8 cellular contexts compared by ENCODE assay signal in the genomic region with DNA sequence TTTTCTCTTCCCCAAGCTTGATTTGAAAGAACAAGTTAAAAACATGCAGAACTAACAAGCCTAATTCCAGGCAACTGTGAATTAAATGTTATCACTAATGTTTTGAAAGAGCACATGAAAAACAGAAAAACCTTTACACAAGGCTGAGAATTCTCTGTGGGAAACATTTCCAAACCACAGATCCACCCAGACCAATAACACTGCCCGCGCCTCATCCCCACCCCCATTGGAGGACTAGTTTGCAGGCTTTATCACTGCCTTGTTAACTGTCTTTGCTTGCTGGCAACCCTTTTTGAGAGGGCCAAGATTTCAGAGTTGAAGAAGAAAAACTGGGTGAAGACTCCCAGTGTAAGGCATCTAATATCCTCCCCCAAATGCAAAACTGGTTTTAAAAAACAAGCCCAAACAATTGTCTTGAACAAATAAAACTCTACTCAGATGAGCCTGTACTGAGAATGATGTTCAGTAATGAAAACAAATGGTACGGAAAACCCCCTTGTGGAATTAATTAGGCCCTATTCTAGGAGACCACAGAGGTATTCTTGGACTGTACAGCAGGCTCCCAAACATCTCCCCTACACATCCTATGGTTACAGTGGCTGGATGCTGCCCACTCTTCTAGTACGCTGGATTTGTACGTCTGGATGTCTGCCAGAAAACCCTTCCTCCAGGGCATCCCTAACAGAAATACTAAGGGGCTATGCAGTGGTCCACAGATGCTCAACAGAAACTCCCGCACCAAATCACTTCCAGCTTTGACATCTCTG. TPM values are rescaled to one million over a fixed set of nuclear protein-coding genes. Genes with fewer than 3 reads are reported as not detected.
DNase-seq lines count a peak whose midpoint lies in the region; ATAC-seq and TF ChIP-seq lines count a peak whose summit lies in the region.

No MANE protein-coding gene starts in this region.

- H3K36me3 Mint-ChIP-seq in natural killer cell, result peaks cover 3% of the 10 kb centered on the region

- peak overlapping the region; percentile 52 for H3K4me3 Mint-ChIP-seq in natural killer cell

- H3K27ac Mint-ChIP-seq in natural killer cell, result peak overlapping the region; percentile 93 to 94

- H3K27ac ChIP-seq in 22Rv1, result peak overlapping the region; percentile 94
- peak overlapping the region; percentile 31 for H3K27ac ChIP-seq in cingulate gyrus (ENCODE audit: low read depth, low read length)

- TF ChIP-seq CTCF in 22Rv1 (IDR thresholded peaks at IDR 0.05) (no peak), natural killer cell (IDR thresholded peaks at IDR 0.05) (no peak)

- ATAC-seq in natural killer cell (no peak), HG03135 (IDR thresholded peaks at IDR 0.05; ENCODE audit: unreplicated experiment) (no peak), left colon (no peak), GM21526 (IDR thresholded peaks at IDR 0.05; ENCODE audit: low FRiP score, unreplicated experiment) (no peak)

- H3K27me3 Mint-ChIP-seq in natural killer cell (ENCODE audit: low read depth in 2 of 2), result no peaks in the 10 kb centered on the region

- intact Hi-C loops in natural killer cell (cut with micrococcal nuclease), result no loop called here
- intact Hi-C loops in left colon (cut with DNase I, micrococcal nuclease), result no loop called here

- H3K4me1 Mint-ChIP-seq in natural killer cell, result peaks cover 73 to 79% of the 10 kb centered on the region in 2 donors

- DNase-seq in M059J (ENCODE audit: low read depth) (peak; percentile 12), natural killer cell (no peak), left colon (no peak), activated gamma-delta T cell (lab: John Stamatoyannopoulos, UW) (no peak)

- H3K9me3 Mint-ChIP-seq in natural killer cell, result no peaks in the 10 kb centered on the region

RNA-seq across cellular contexts. Expression of a gene that starts 5.8 kb away (rescaled TPM):
- 47.1 and 50.4 TPM in 2 replicates for total RNA-seq in M059J (2014; rRNA removed; shearing (Covaris generic))
- total RNA-seq in natural killer cell (100 to 1,000 TPM; 162 to 208 (median 191) TPM), left colon (100 to 1,000 TPM in 1 of 2 donors, 10 to 100 TPM in 1; 95.5 to 137 TPM)
